ENCODE assay signal across 8 cellular contexts in genomic region chr14:65411656-65412188, GRCh38. TPM values are rescaled to one million over a fixed set of nuclear protein-coding genes. Genes with fewer than 3 reads are reported as not detected.
DNase-seq lines count a peak whose midpoint lies in the region; ATAC-seq, FAIRE-seq and TF ChIP-seq lines count a peak whose summit lies in the region.

No MANE protein-coding gene starts in this region.

- CTCF ChIA-PET in endothelial cell of umbilical vein (lab: Charles Lee): interaction anchor here (0.7 to 13.1 kb wide), 26 partner anchors 10 to 660 kb away, joined by 3 to 926 read pairs (median 4); partner anchors contain the start of gene MAX

- TF ChIP-seq CTCF in endothelial cell of umbilical vein (IDR thresholded peaks at IDR 0.05; ENCODE audit: extremely low read depth in 1 of 2, insufficient read depth in 1 of 2, low read depth in 1 of 2, low read length in 2 of 2): no peak

- peaks cover 30% of the 10 kb centered on the region for H3K79me2 ChIP-seq in endothelial cell of umbilical vein (ENCODE audit: control insufficient read depth, insufficient read depth, low read length)

- H3K27me3 ChIP-seq in endothelial cell of umbilical vein (ENCODE audit: control insufficient read depth in 2 of 2, insufficient read depth in 2 of 2, low read length in 2 of 2): no peaks in the 10 kb centered on the region

- no peaks in the 10 kb centered on the region for H3K9me3 ChIP-seq in endothelial cell of umbilical vein (replicated peaks; ENCODE audit: control insufficient read depth, insufficient read depth, low read length)

- peak overlapping the region; percentile 59 to 96 (median 76) for H3K4me3 ChIP-seq in endothelial cell of umbilical vein (replicated peaks in 1 of 3; ENCODE audit: insufficient read depth in 1 of 3, low read depth in 1 of 3, low read length in 3 of 3)

- intact Hi-C loops in endothelial cell of umbilical vein (cut with micrococcal nuclease): loop anchor here (1.0 to 5.0 kb wide), 6 partner anchors 176 to 548 kb away; partner anchors contain the start of genes FNTB and MAX

- TF ChIP-seq POLR2A in endothelial cell of umbilical vein (IDR thresholded peaks at IDR 0.05; ENCODE audit: low read depth, low read length): no peak

- no peaks in the 10 kb centered on the region for H4K20me1 ChIP-seq in endothelial cell of umbilical vein (replicated peaks; ENCODE audit: control insufficient read depth, extremely low read depth, insufficient read depth, low read length)

- POLR2A ChIA-PET in endothelial cell of umbilical vein (lab: Charles Lee): interaction anchor here (0.9 to 1.1 kb wide), 4 partner anchors 13 to 424 kb away, joined by 3 to 17 read pairs (median 4); no protein-coding TSS in a partner anchor

- H3K4me2 ChIP-seq in endothelial cell of umbilical vein (ENCODE audit: insufficient read depth, low read length): peak overlapping the region; percentile 61

- H3K27ac ChIP-seq in endothelial cell of umbilical vein (ENCODE audit: insufficient read depth, low read depth, low read length): peak overlapping the region; percentile 61

- H3K36me3 ChIP-seq in endothelial cell of umbilical vein (ENCODE audit: control insufficient read depth in 2 of 2, extremely low read depth in 1 of 2, insufficient read depth in 2 of 2, low read length in 2 of 2): no peaks in the 10 kb centered on the region

- peak; percentile 49 for ATAC-seq in GM19463 (IDR thresholded peaks at IDR 0.05; ENCODE audit: unreplicated experiment)

- H3K9me1 ChIP-seq in endothelial cell of umbilical vein (replicated peaks; ENCODE audit: control insufficient read depth, extremely low read depth, insufficient read depth, low read length): no peaks in the 10 kb centered on the region

- DNase-seq in COLO668 (lab: John Stamatoyannopoulos, UW; ENCODE audit: unreplicated experiment) (peak; percentile 96), HS-27A (ENCODE audit: low read depth) (peak; percentile 81), NOMO-1 treated with dmso at 0.1 percent for 144 hours (lab: John Stamatoyannopoulos, UW; ENCODE audit: unreplicated experiment) (peak; percentile 56), endothelial cell of umbilical vein (ENCODE audit: low read depth, low spot score) (peak; percentile 93), middle frontal gyrus (ENCODE audit: extremely low spot score, low spot score) (peak; percentile 92)
- peak; percentile 89 for DNase-seq in activated CD8-positive, alpha-beta memory T cell treated with anti-CD3 and anti-CD28 coated beads, Interleukin-2, amount 50 U/mL, for 48 hours
- DNase-seq in stimulated activated CD8-positive, alpha-beta memory T cell treated with anti-CD3 and anti-CD28 coated beads, Interleukin-2, amount 100 ng/mL, for 1 hour (ENCODE audit: low read depth in 2 of 2): peak; percentile 59 to 64

- peak; percentile 76 for FAIRE-seq in endothelial cell of umbilical vein (lab: Jason Lieb, UNC)

- H3K9ac ChIP-seq in endothelial cell of umbilical vein (replicated peaks; ENCODE audit: extremely low read depth, insufficient read depth, low read length): peak overlapping the region; percentile 81

- H3K4me1 ChIP-seq in endothelial cell of umbilical vein (ENCODE audit: control insufficient read depth, extremely low read depth, insufficient read depth, low read length): peaks cover 18% of the 10 kb centered on the region

- peak overlapping the region; percentile 85 for H2AFZ ChIP-seq in endothelial cell of umbilical vein (ENCODE audit: low read depth, low read length)

- dilution Hi-C loops in endothelial cell of umbilical vein (cut with MboI; ENCODE audit: extremely low pct_ligation_motif_present, low sequenced_read_pairs): no loop called here

- no TSS peak for BruUV-seq in endothelial cell of umbilical vein (replicated peaks; lab: Mats Ljungman, UMichigan)

TF ChIP-seq in endothelial cell of umbilical vein, 7 proteins besides CTCF, POLR2A, EP300 and RAD21:
- TF ChIP-seq FOS (IDR thresholded peaks at IDR 0.05; ENCODE audit: borderline replicate concordance, insufficient read depth, low read length): no peak
- peak; percentile 65 for TF ChIP-seq POLR2AphosphoS5 (IDR thresholded peaks at IDR 0.05; ENCODE audit: insufficient read depth, low read depth, low read length)

RNA-seq across cellular contexts. Expression of gene FUT8, which starts 0.8 kb away (rescaled TPM):
- 27.7 and 38.8 TPM in 2 replicates for total RNA-seq in endothelial cell of umbilical vein
- 10.9 and 16.7 TPM in 2 replicates for polyA plus RNA-seq in endothelial cell of umbilical vein
- polyA plus RNA-seq in endothelial cell of umbilical vein (2011; cell fraction: cytosol; rRNA removed): 17.6 and 19.8 TPM in 2 replicates
- 13.0 and 16.2 TPM in 2 replicates for polyA plus RNA-seq in endothelial cell of umbilical vein (2011; cell fraction: nucleus; rRNA removed)
- 43.2 and 59.9 TPM in 2 replicates for polyA plus RNA-seq in endothelial cell of umbilical vein (2012)
- polyA minus RNA-seq in endothelial cell of umbilical vein: 28.6 and 31.6 TPM in 2 replicates
- 8.8 TPM for polyA minus RNA-seq in endothelial cell of umbilical vein (2011; cell fraction: cytosol; rRNA and poly(A)+ RNA removed)
- polyA minus RNA-seq in endothelial cell of umbilical vein (2011; cell fraction: nucleus; rRNA and poly(A)+ RNA removed): 34.4 and 39.2 TPM in 2 replicates

Comparison
In these comparisons a context has a peak if more than half of its experiments do, and no peak if none do; other contexts are left out.
1. Peak in every context shown above with its lines: DNase-seq, ATAC-seq, H3K4me3 ChIP-seq and H3K27ac ChIP-seq.